In the genomic region with DNA sequence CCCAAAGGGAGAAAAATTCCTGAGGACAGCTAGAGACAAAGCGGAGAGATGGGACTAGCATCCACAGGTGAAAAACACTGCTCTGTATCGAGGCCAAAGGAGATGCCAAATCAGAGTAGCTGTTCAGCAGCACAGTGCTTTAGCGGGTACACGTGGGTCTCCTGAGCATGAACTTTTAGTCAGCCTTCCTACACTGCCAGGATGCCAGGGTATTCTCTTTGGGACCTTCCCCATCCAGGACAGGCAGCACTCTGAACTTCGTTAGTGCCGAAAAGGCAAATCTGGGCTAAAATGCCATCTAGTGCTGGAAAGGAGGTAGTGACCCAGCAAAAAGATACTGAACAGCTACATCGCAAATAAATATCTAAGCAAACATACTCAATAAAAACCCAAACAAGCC, we compare ENCODE assay signal across 8 cellular contexts.
DNase-seq lines count a peak whose midpoint lies in the region; ATAC-seq lines count a peak whose summit lies in the region.

No MANE protein-coding gene starts in this region.

- no peak overlapping the region for H3K4me3 Mint-ChIP-seq in activated CD4-positive, alpha-beta T cell treated with anti-CD3 and anti-CD28 coated beads for 36 hours

- H3K4me3 ChIP-seq in skeletal muscle satellite cell (ENCODE audit: low read length): peak overlapping the region; percentile 49

- H3K9ac ChIP-seq in skeletal muscle satellite cell (ENCODE audit: low read depth, low read length): no peak overlapping the region

- ATAC-seq in activated CD4-positive, alpha-beta T cell treated with anti-CD3 and anti-CD28 coated beads for 36 hours: no peak
- ATAC-seq in GM21619 (IDR thresholded peaks at IDR 0.05; ENCODE audit: unreplicated experiment): peak; percentile 86

- peaks cover 3% of the 10 kb centered on the region for H3K27me3 ChIP-seq in skeletal muscle satellite cell (ENCODE audit: control insufficient read depth, insufficient read depth, low read length)

- no peaks in the 10 kb centered on the region for H3K4me1 Mint-ChIP-seq in activated CD4-positive, alpha-beta T cell treated with anti-CD3 and anti-CD28 coated beads for 36 hours

- H3K9me3 Mint-ChIP-seq in activated CD4-positive, alpha-beta T cell treated with anti-CD3 and anti-CD28 coated beads for 36 hours (ENCODE audit: low read depth): peaks cover 6% of the 10 kb centered on the region

- H3K9me3 ChIP-seq in skeletal muscle satellite cell (replicated peaks; ENCODE audit: low read length): no peaks in the 10 kb centered on the region

- H3K27ac Mint-ChIP-seq in activated CD4-positive, alpha-beta T cell treated with anti-CD3 and anti-CD28 coated beads for 36 hours: no peak overlapping the region

- intact Hi-C loops in activated CD4-positive, alpha-beta T cell treated with anti-CD3 and anti-CD28 coated beads for 36 hours (cut with DNase I, micrococcal nuclease): loop anchor here (1.0 to 10.0 kb wide), 3 partner anchors 88 to 337 kb away; no protein-coding TSS in a partner anchor

- peaks cover 3% of the 10 kb centered on the region for H3K4me1 ChIP-seq in skeletal muscle satellite cell (ENCODE audit: control insufficient read depth, insufficient read depth, low read length)

- CTCF ChIA-PET in activated CD4-positive, alpha-beta T cell treated with anti-CD3 and anti-CD28 coated beads for 36 hours (lab: Charles Lee): interaction anchor here (0.7 to 1.0 kb wide), 5 partner anchors 32 to 339 kb away, joined by 3 to 5 read pairs (median 3); no protein-coding TSS in a partner anchor

- peaks cover 4% of the 10 kb centered on the region for H3K27me3 Mint-ChIP-seq in activated CD4-positive, alpha-beta T cell treated with anti-CD3 and anti-CD28 coated beads for 36 hours

- H3K4me2 ChIP-seq in skeletal muscle satellite cell (ENCODE audit: low read length): peak overlapping the region; percentile 67

- H3K36me3 Mint-ChIP-seq in activated CD4-positive, alpha-beta T cell treated with anti-CD3 and anti-CD28 coated beads for 36 hours (ENCODE audit: low read depth): peaks cover 4% of the 10 kb centered on the region

- peak; percentile 14 for DNase-seq in activated CD4-positive, alpha-beta T cell treated with anti-CD3 and anti-CD28 coated beads for 36 hours
- no peak for DNase-seq in activated CD4-positive, alpha-beta T cell treated with anti-CD3 and anti-CD28 coated beads, Interleukin-2, amount 50 U/mL, for 4 hours
- DNase-seq in Kasumi-1 (lab: John Stamatoyannopoulos, UW) (peak; percentile 40 to 58), SKM-1 treated with dmso at 0.1 percent for 144 hours (lab: John Stamatoyannopoulos, UW; ENCODE audit: unreplicated experiment) (peak; percentile 16), foreskin melanocyte (peak; percentile 28)
- DNase-seq in stimulated activated CD4-positive, alpha-beta T cell treated with anti-CD3 and anti-CD28 coated beads, Interleukin-2, amount 100 ng/mL, for 48 hours: no peak

- H3K36me3 ChIP-seq in skeletal muscle satellite cell (ENCODE audit: insufficient read depth, low read length): no peaks in the 10 kb centered on the region

- POLR2A ChIA-PET in activated CD4-positive, alpha-beta T cell treated with anti-CD3 and anti-CD28 coated beads for 36 hours (lab: Charles Lee): interaction anchor here (0.6 kb wide), 1 partner anchor 88 kb away, joined by 3 read pairs; no protein-coding TSS in a partner anchor

Comparison
In these comparisons a context has a peak if more than half of its experiments do, and no peak if none do; other contexts are left out.
1. DNase-seq: peak in activated CD4-positive, alpha-beta T cell treated with anti-CD3 and anti-CD28 coated beads for 36 hours (single experiment), Kasumi-1 (2 of 2), SKM-1 treated with dmso at 0.1 percent for 144 hours (single experiment) and foreskin melanocyte (single experiment); none in activated CD4-positive, alpha-beta T cell treated with anti-CD3 and anti-CD28 coated beads, Interleukin-2, amount 50 U/mL, for 4 hours (0 of 2) and stimulated activated CD4-positive, alpha-beta T cell treated with anti-CD3 and anti-CD28 coated beads, Interleukin-2, amount 100 ng/mL, for 48 hours (0 of 2).